In genomic region chr1:233707153-233707905, GRCh38 we compare ENCODE assay signal across 10 cellular contexts.
DNase-seq lines count a peak whose midpoint lies in the region; ATAC-seq and TF ChIP-seq lines count a peak whose summit lies in the region.
"Had no signal": no experiment of that assay in that cellular context is flagged by ENCODE, and none has a peak within 500 bp of the region (broad histone marks: within the 10 kb centered on the region; RNA-seq: fewer than 3 reads in every experiment).

No MANE protein-coding gene starts in this region.

- no peak overlapping the region for H3K56ac ChIP-seq in IMR-90 (ENCODE audit: extremely low read depth, insufficient read depth, low read length)

- TF ChIP-seq CTCF in IMR-90 (conservative IDR thresholded peaks at IDR 0.05; ENCODE audit: low read depth, low read length), result no peak

- no peak overlapping the region for H2AK5ac ChIP-seq in IMR-90 (ENCODE audit: low read depth, low read length)

- no peak overlapping the region for H3K9ac ChIP-seq in IMR-90 (ENCODE audit: low read depth, low read length)

- no peak overlapping the region for H2BK120ac ChIP-seq in IMR-90 (ENCODE audit: low read depth, low read length)

- peaks cover 11% of the 10 kb centered on the region for H3K27me3 Mint-ChIP-seq in T-helper 2 cell treated with Interferon-gamma antibody and Interleukin-4, amounts not matched to agents 5 μg/mL and 100 μg/mL, for 36 hours (ENCODE audit: low read depth)
- H3K27me3 Mint-ChIP-seq: activated naive CD8-positive, alpha-beta T cell treated with anti-CD3 and anti-CD28 coated beads, Interleukin-2, amount 10 ng/mL, durations not matched to agents 7 days and 5 days had no signal

- CTCF ChIA-PET in IMR-90 (lab: Yijun Ruan, JAX), result no interaction called here

- no peak for TF ChIP-seq RAD21 in IMR-90 (IDR thresholded peaks at IDR 0.05; ENCODE audit: low read length)

- intact Hi-C loops in IMR-90 (cut with micrococcal nuclease), result no loop called here
- intact Hi-C loops in Right ventricle myocardium superior (cut with DNase I), result no loop called here

- no peaks in the 10 kb centered on the region for H4K20me1 ChIP-seq in IMR-90 (ENCODE audit: insufficient read depth, low read length)

- no peaks in the 10 kb centered on the region for H3K9me1 ChIP-seq in IMR-90 (ENCODE audit: insufficient read depth, low read length)

- H2AK9ac ChIP-seq in IMR-90 (replicated peaks; ENCODE audit: low read depth, low read length, poor library complexity), result no peak overlapping the region

- H3K27ac ChIP-seq in IMR-90 (ENCODE audit: insufficient read depth, low read length) (no peak overlapping the region), SJCRH30 (no peak overlapping the region)

- no peaks in the 10 kb centered on the region for H3K36me3 Mint-ChIP-seq in T-helper 2 cell treated with Interferon-gamma antibody and Interleukin-4, amounts not matched to agents 5 μg/mL and 100 μg/mL, for 36 hours (ENCODE audit: low read depth)
- H3K36me3 Mint-ChIP-seq: activated naive CD8-positive, alpha-beta T cell treated with anti-CD3 and anti-CD28 coated beads, Interleukin-2, amount 10 ng/mL, durations not matched to agents 7 days and 5 days had no signal

- BruUV-seq in IMR-90 (replicated peaks; lab: Mats Ljungman, UMichigan), result no TSS peak

- no peak overlapping the region for H4K91ac ChIP-seq in IMR-90 (ENCODE audit: insufficient read depth, low read depth, low read length)

- no peak overlapping the region for H4K5ac ChIP-seq in IMR-90 (ENCODE audit: low read depth, low read length)

- H3K4me3 Mint-ChIP-seq in T-helper 2 cell treated with Interferon-gamma antibody and Interleukin-4, amounts not matched to agents 5 μg/mL and 100 μg/mL, for 36 hours, result no peak overlapping the region
- H3K4me3 Mint-ChIP-seq: activated naive CD8-positive, alpha-beta T cell treated with anti-CD3 and anti-CD28 coated beads, Interleukin-2, amount 10 ng/mL, durations not matched to agents 7 days and 5 days had no signal

- TF ChIP-seq POLR2A in IMR-90 (IDR thresholded peaks at IDR 0.05; ENCODE audit: low read depth, low read length), result no peak

- H3K4me1 ChIP-seq in IMR-90 (ENCODE audit: control insufficient read depth, insufficient read depth, low read length) (no peaks in the 10 kb centered on the region), SJCRH30 (peaks cover 9% of the 10 kb centered on the region)

- no peak overlapping the region for H3K14ac ChIP-seq in IMR-90 (replicated peaks; ENCODE audit: low read depth, low read length)

- no peaks in the 10 kb centered on the region for H3K79me1 ChIP-seq in IMR-90 (ENCODE audit: low read depth in 1 of 2, low read length in 2 of 2)

- no peak overlapping the region for H3K4me3 ChIP-seq in IMR-90 (ENCODE audit: insufficient read depth, low read depth, low read length)
- H3K4me3 ChIP-seq in SJCRH30, result no peak overlapping the region

- no peak overlapping the region for H2BK15ac ChIP-seq in IMR-90 (ENCODE audit: low read depth, low read length)

- 0 out of 2 replicates have a peak, but pooled peaks cover 4% of the 10 kb centered on the region for H3K9me3 ChIP-seq in IMR-90 (ENCODE audit: control insufficient read depth, insufficient read depth, low read length)
- no peaks in the 10 kb centered on the region for H3K9me3 ChIP-seq in SJCRH30 (replicated peaks)

- DNase-seq in IMR-90, result peak; percentile 1
- peak; percentile 23 to 48 for DNase-seq in SJCRH30
- DNase-seq in Right ventricle myocardium superior, result no peak
- DNase-seq in stromal cell of bone marrow (ENCODE audit: low read depth), result peak; percentile 18
- DNase-seq in T-helper 2 cell treated with Interferon-gamma antibody and Interleukin-4, amounts not matched to agents 5 μg/mL and 100 μg/mL, for 36 hours (ENCODE audit: low spot score), result no peak
- DNase-seq in SIG-M5 treated with dmso at 0.1 percent for 504 hours (lab: John Stamatoyannopoulos, UW; ENCODE audit: unreplicated experiment), result no peak
- DNase-seq: activated naive CD8-positive, alpha-beta T cell treated with anti-CD3 and anti-CD28 coated beads, Interleukin-2, amount 10 ng/mL, durations not matched to agents 7 days and 5 days; stimulated activated CD4-positive, alpha-beta T cell treated with anti-CD3 and anti-CD28 coated beads, Interleukin-2, amount 100 ng/mL, for 48 hours had no signal

- H3K27me3 ChIP-seq in IMR-90 (ENCODE audit: control insufficient read depth, insufficient read depth, low read length), result no peaks in the 10 kb centered on the region
- no peaks in the 10 kb centered on the region for H3K27me3 ChIP-seq in SJCRH30

- H3K18ac ChIP-seq in IMR-90 (ENCODE audit: low read depth, low read length), result no peak overlapping the region

- H3K36me3 ChIP-seq in IMR-90 (ENCODE audit: control insufficient read depth, insufficient read depth, low read length) (no peaks in the 10 kb centered on the region), SJCRH30 (no peaks in the 10 kb centered on the region)

- dilution Hi-C loops in IMR-90 (cut with HindIII; ENCODE audit: low sequenced_read_pairs, unreplicated experiment), result no loop called here

- H3K4me1 Mint-ChIP-seq in T-helper 2 cell treated with Interferon-gamma antibody and Interleukin-4, amounts not matched to agents 5 μg/mL and 100 μg/mL, for 36 hours (ENCODE audit: low read depth), result no peaks in the 10 kb centered on the region
- H3K4me1 Mint-ChIP-seq: activated naive CD8-positive, alpha-beta T cell treated with anti-CD3 and anti-CD28 coated beads, Interleukin-2, amount 10 ng/mL, durations not matched to agents 7 days and 5 days had no signal

- H2BK20ac ChIP-seq in IMR-90 (ENCODE audit: low read depth, low read length), result no peak overlapping the region

- no peak overlapping the region for H3K4ac ChIP-seq in IMR-90 (ENCODE audit: low read depth, low read length)

- H2BK5ac ChIP-seq in IMR-90 (ENCODE audit: low read depth, low read length, poor library complexity, severe bottlenecking), result no peak overlapping the region

- H3K9me3 Mint-ChIP-seq in T-helper 2 cell treated with Interferon-gamma antibody and Interleukin-4, amounts not matched to agents 5 μg/mL and 100 μg/mL, for 36 hours, result no peaks in the 10 kb centered on the region
- H3K9me3 Mint-ChIP-seq: activated naive CD8-positive, alpha-beta T cell treated with anti-CD3 and anti-CD28 coated beads, Interleukin-2, amount 10 ng/mL, durations not matched to agents 7 days and 5 days had no signal

- WGBS in IMR-90 (ENCODE audit: extremely low coverage in 2 of 2, insufficient read length in 1 of 2), 2 experiments, result no CpG with 5 or more reads among the region's 4 CpGs

- in situ Hi-C loops in IMR-90 (cut with MboI; ENCODE audit: low sequenced_read_pairs), result no loop called here

- H3K4me2 ChIP-seq in IMR-90 (ENCODE audit: low read depth, low read length), result no peak overlapping the region

- no peak overlapping the region for H2AFZ ChIP-seq in IMR-90 (replicated peaks; ENCODE audit: low read length, poor library complexity)

- no peak overlapping the region for H4K8ac ChIP-seq in IMR-90 (ENCODE audit: low read depth in 2 of 2, low read length in 2 of 2)

- H3K23ac ChIP-seq in IMR-90 (ENCODE audit: low read depth, low read length), result no peak overlapping the region

- ATAC-seq in IMR-90 (ENCODE audit: low read depth) (no peak), Right ventricle myocardium superior (ENCODE audit: poor library complexity) (peak; percentile 43), HG03521 (IDR thresholded peaks at IDR 0.05; ENCODE audit: unreplicated experiment) (no peak), HG02852 (IDR thresholded peaks at IDR 0.05; ENCODE audit: unreplicated experiment) (no peak)

- no peak overlapping the region for H3K27ac Mint-ChIP-seq in T-helper 2 cell treated with Interferon-gamma antibody and Interleukin-4, amounts not matched to agents 5 μg/mL and 100 μg/mL, for 36 hours
- H3K27ac Mint-ChIP-seq: activated naive CD8-positive, alpha-beta T cell treated with anti-CD3 and anti-CD28 coated beads, Interleukin-2, amount 10 ng/mL, durations not matched to agents 7 days and 5 days had no signal

- POLR2A ChIA-PET in IMR-90 (lab: Charles Lee; ENCODE audit: unreplicated experiment), result no interaction called here

TF ChIP-seq in IMR-90, 13 proteins besides CTCF, POLR2A, EP300 and RAD21:
- TF ChIP-seq, protein P1, sequence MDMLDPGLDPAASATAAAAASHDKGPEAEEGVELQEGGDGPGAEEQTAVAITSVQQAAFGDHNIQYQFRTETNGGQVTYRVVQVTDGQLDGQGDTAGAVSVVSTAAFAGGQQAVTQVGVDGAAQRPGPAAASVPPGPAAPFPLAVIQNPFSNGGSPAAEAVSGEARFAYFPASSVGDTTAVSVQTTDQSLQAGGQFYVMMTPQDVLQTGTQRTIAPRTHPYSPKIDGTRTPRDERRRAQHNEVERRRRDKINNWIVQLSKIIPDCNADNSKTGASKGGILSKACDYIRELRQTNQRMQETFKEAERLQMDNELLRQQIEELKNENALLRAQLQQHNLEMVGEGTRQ (IDR thresholded peaks at IDR 0.05; ENCODE audit: low read depth, low read length), result no peak
- TF ChIP-seq RCOR1 (IDR thresholded peaks at IDR 0.05; ENCODE audit: insufficient replicate concordance, low read length) (no peak), FOS (IDR thresholded peaks at IDR 0.05; ENCODE audit: low read depth, low read length) (no peak)

Comparison
In these comparisons a context has a peak if more than half of its experiments do, and no peak if none do; other contexts are left out.
1. DNase-seq: peak in IMR-90 (single experiment), SJCRH30 (2 of 2) and stromal cell of bone marrow (single experiment); none in Right ventricle myocardium superior (single experiment), T-helper 2 cell treated with Interferon-gamma antibody and Interleukin-4, amounts not matched to agents 5 μg/mL and 100 μg/mL, for 36 hours (single experiment) and SIG-M5 treated with dmso at 0.1 percent for 504 hours (single experiment).